Comparison of ENCODE assay signal across 8 cellular contexts in genomic region chr7:123748171-123748733, GRCh38. TPM values are rescaled to one million over a fixed set of nuclear protein-coding genes. Genes with fewer than 3 reads are reported as not detected.
DNase-seq lines count a peak whose midpoint lies in the region; ATAC-seq and TF ChIP-seq lines count a peak whose summit lies in the region.

No MANE protein-coding gene starts in this region.

- peak; percentile 9 to 17 for ATAC-seq in naive B cell (ENCODE audit: low read depth in 2 of 2)
- ATAC-seq in upper lobe of left lung (ENCODE audit: low FRiP score in 2 of 2), result peak; percentile 70 to 79

- H4K20me1 ChIP-seq in H9 (ENCODE audit: control insufficient read depth, insufficient read depth, insufficient read length) (no peaks in the 10 kb centered on the region), fibroblast of lung (ENCODE audit: control insufficient read depth, extremely low read depth, insufficient read depth, low read length) (no peaks in the 10 kb centered on the region)

- H3K79me1 ChIP-seq in H9 (ENCODE audit: insufficient read depth, low read depth, low read length, poor library complexity, severe bottlenecking), result no peaks in the 10 kb centered on the region

- H2AFZ ChIP-seq in H9 (ENCODE audit: low read length) (no peak overlapping the region), fibroblast of lung (ENCODE audit: low read length) (peak overlapping the region; percentile 3)

- no peaks in the 10 kb centered on the region for H3K27me3 ChIP-seq in H9 (ENCODE audit: insufficient read depth, low read length)
- H3K27me3 ChIP-seq in fibroblast of lung (ENCODE audit: control insufficient read depth, insufficient read depth, low read length), result no peaks in the 10 kb centered on the region
- no peaks in the 10 kb centered on the region for H3K27me3 ChIP-seq in upper lobe of left lung

- peak overlapping the region; percentile 93 for H3K14ac ChIP-seq in H9 (ENCODE audit: insufficient read depth, low read length)

- H4K5ac ChIP-seq in H9 (ENCODE audit: insufficient read length, low read depth, low read length), result peak overlapping the region; percentile 18

- H3K27ac Mint-ChIP-seq in H9, result peak overlapping the region; percentile 95 to 99 (median 97)
- H3K27ac Mint-ChIP-seq in naive B cell, result peak overlapping the region; percentile 9 to 92 (median 88)

- H3K36me3 Mint-ChIP-seq in H9 (ENCODE audit: insufficient read depth in 1 of 3, low read depth in 3 of 3) (peaks cover 0 to 3% (median 0%) of the 10 kb centered on the region in 3 experiments; a peak in 3 of 7 replicates), naive B cell (no peaks in the 10 kb centered on the region)

- no peak overlapping the region for H2BK12ac ChIP-seq in H9 (ENCODE audit: insufficient read length, low read depth, low read length)

- no peak overlapping the region for H2BK20ac ChIP-seq in H9 (ENCODE audit: low read depth, low read length, poor library complexity, severe bottlenecking)

- H2BK5ac ChIP-seq in H9 (ENCODE audit: insufficient read length, low read length), result no peak overlapping the region

- H3K9me3 Mint-ChIP-seq in H9, result no peaks in the 10 kb centered on the region
- no peaks in the 10 kb centered on the region for H3K9me3 Mint-ChIP-seq in naive B cell

- H2BK120ac ChIP-seq in H9 (ENCODE audit: low read depth, low read length, poor library complexity, severe bottlenecking), result peak overlapping the region; percentile 83

- H3K79me2 ChIP-seq in H9 (ENCODE audit: insufficient read depth, low read length) (peaks cover 29% of the 10 kb centered on the region; the same call in 1 of the 2 replicates), fibroblast of lung (ENCODE audit: control insufficient read depth, insufficient read depth, low read length) (peaks cover 50% of the 10 kb centered on the region)

- peak overlapping the region; percentile 90 for H3K18ac ChIP-seq in H9 (ENCODE audit: insufficient read length, low read depth, low read length)

- H3K9ac ChIP-seq in H9 (ENCODE audit: extremely low read depth, insufficient read length, low read length) (peak overlapping the region; percentile 93), fibroblast of lung (ENCODE audit: insufficient read depth, low read length) (peak overlapping the region; percentile 85)

- H4K91ac ChIP-seq in H9 (ENCODE audit: insufficient read length, low read depth, low read length), result no peak overlapping the region

- no peak overlapping the region for H3T11ph ChIP-seq in H9 (ENCODE audit: low read length)

- no peak for TF ChIP-seq POLR2A in upper lobe of left lung (IDR thresholded peaks at IDR 0.05)

- H3K4me2 ChIP-seq in H9 (ENCODE audit: insufficient read depth, insufficient read length, low read length) (peak overlapping the region; percentile 77), fibroblast of lung (ENCODE audit: extremely low read depth, insufficient read depth, low read length) (peak overlapping the region; percentile 80)

- no peak overlapping the region for H2BK15ac ChIP-seq in H9 (ENCODE audit: low read depth, low read length)

- H3K23ac ChIP-seq in H9 (ENCODE audit: insufficient read length, low read depth, low read length), result no peak overlapping the region

- TF ChIP-seq EP300 in upper lobe of left lung (IDR thresholded peaks at IDR 0.05), result no peak

- no peak overlapping the region for H4K8ac ChIP-seq in H9 (replicated peaks; ENCODE audit: insufficient read length, low read depth, low read length)

- H3K27me3 Mint-ChIP-seq in H9 (ENCODE audit: low read depth), result no peaks in the 10 kb centered on the region
- no peaks in the 10 kb centered on the region for H3K27me3 Mint-ChIP-seq in naive B cell

- H3K4me1 ChIP-seq in H9 (ENCODE audit: insufficient read depth, low read length) (peaks cover 4% of the 10 kb centered on the region; the same call in 1 of the 2 replicates), fibroblast of lung (ENCODE audit: control insufficient read depth, extremely low read depth, insufficient read depth, low read length) (no peaks in the 10 kb centered on the region), upper lobe of left lung (peaks cover 38 to 55% (median 46%) of the 10 kb centered on the region in 4 donors)

- WGBS in H9 (ENCODE audit: extremely low coverage, insufficient read length, low lambda C conversion rate), result no CpG with 5 or more reads among the region's 46 CpGs
- 0 to 1% methylated on average over 7 to 20 of the region's 46 CpGs for WGBS in upper lobe of left lung, 2 donors

- H3K4me3 Mint-ChIP-seq in H9 (peak overlapping the region; percentile 92 to 97), naive B cell (peak overlapping the region; percentile 76 to 97 (median 94))

- H3K23me2 ChIP-seq in H9 (ENCODE audit: insufficient read length, low read depth, low read length, poor library complexity, severe bottlenecking), result peaks cover 7% of the 10 kb centered on the region

- H3K9me3 ChIP-seq in H9 (ENCODE audit: control insufficient read depth, low read depth, low read length) (no peaks in the 10 kb centered on the region), fibroblast of lung (ENCODE audit: control insufficient read depth, insufficient read depth, low read depth, low read length) (no peaks in the 10 kb centered on the region), upper lobe of left lung (no peaks in the 10 kb centered on the region)

- H3K4me1 Mint-ChIP-seq in H9 (peaks cover 64 to 65% of the 10 kb centered on the region in 2 experiments), naive B cell (peaks cover 44 to 57% (median 55%) of the 10 kb centered on the region in 3 donors)

- DNase-seq in H9 (peak; percentile 37), LoVo (ENCODE audit: low spot score) (peak; percentile 43), fibroblast of lung (ENCODE audit: low read depth in 2 of 2) (peak; percentile 38 to 42), naive B cell (no peak), upper lobe of left lung (peak; percentile 28 to 92), NCI-H226 (no peak)
- DNase-seq in activated T-cell treated with anti-CD3 and anti-CD28 coated beads, Interleukin-2, amount 50 U/mL, for 1 hour, result peak; percentile 53

- H3K27ac ChIP-seq in H9 (ENCODE audit: insufficient read length, low read depth, low read length) (peak overlapping the region; percentile 54), fibroblast of lung (ENCODE audit: insufficient read depth, low read length) (peak overlapping the region; percentile 85), upper lobe of left lung (peak overlapping the region; percentile 98 to 99 (median 98))

- no peak overlapping the region for H3K56ac ChIP-seq in H9 (ENCODE audit: insufficient read length, low read depth, low read length)

- no peak overlapping the region for H3K4ac ChIP-seq in H9 (ENCODE audit: low read depth, low read length)

- peak overlapping the region; percentile 87 to 93 (median 91) for H3K4me3 ChIP-seq in fibroblast of lung (replicated peaks in 1 of 4; ENCODE audit: control extremely low read depth in 1 of 4, insufficient read depth in 1 of 4, low read depth in 3 of 4, low read length in 4 of 4)
- peak overlapping the region; percentile 65 to 77 (median 68) for H3K4me3 ChIP-seq in upper lobe of left lung

- TF ChIP-seq CTCF in GM12874 (IDR thresholded peaks at IDR 0.05; ENCODE audit: insufficient read depth, low read depth, low read length), result peak; percentile 3; the same call in 1 of the 2 replicates
- TF ChIP-seq CTCF in H9 (conservative IDR thresholded peaks at IDR 0.05), result no peak
- peak in 1 of 2 donors; percentile 1 for TF ChIP-seq CTCF in fibroblast of lung (conservative IDR thresholded peaks at IDR 0.05 in 1 of 2, IDR thresholded peaks at IDR 0.05 in 1 of 2; ENCODE audit: low read depth in 1 of 2, low read length in 2 of 2)
- peak in 3 of 6 experiments; percentile 6 to 28 (median 13) for TF ChIP-seq CTCF in upper lobe of left lung (IDR thresholded peaks at IDR 0.05)

- no peaks in the 10 kb centered on the region for H3K36me3 ChIP-seq in fibroblast of lung (ENCODE audit: control insufficient read depth, insufficient read depth, low read length)
- H3K36me3 ChIP-seq in upper lobe of left lung, result no peaks in the 10 kb centered on the region

- H2AK5ac ChIP-seq in H9 (ENCODE audit: insufficient read length, low read length), result no peak overlapping the region

RNA-seq across cellular contexts. Expression of gene WASL, which starts 0.6 kb away (rescaled TPM):
- total RNA-seq in H9 (2021) (39.3 and 41.9 TPM in 2 replicates), fibroblast of lung (12.1 and 15.4 TPM in 2 replicates), upper lobe of left lung (10 to 100 TPM; 24.1 to 62.2 (median 31.3) TPM)
- polyA plus RNA-seq in fibroblast of lung (18.0 and 21.0 TPM in 2 replicates), naive B cell (ENCODE audit: low read depth in 6 of 6) (1 to 10 TPM in 5 of 6 donors, under 1 TPM in 1; 0.63 to 3.9 (median 3.3) TPM)
- 16.9 and 22.4 TPM in 2 replicates for polyA plus RNA-seq in fibroblast of lung (2012)
- 2.5 and 4.2 TPM in 2 replicates for polyA minus RNA-seq in fibroblast of lung (ENCODE audit: low replicate concordance)

Comparison
In these comparisons a context has a peak if more than half of its experiments do, and no peak if none do; other contexts are left out.
1. DNase-seq: peak in H9 (single experiment), LoVo (single experiment), activated T-cell treated with anti-CD3 and anti-CD28 coated beads, Interleukin-2, amount 50 U/mL, for 1 hour (single experiment), fibroblast of lung (2 of 2) and upper lobe of left lung (2 of 2); none in naive B cell (single experiment) and NCI-H226 (single experiment).
2. Peak in every context shown above with its lines, with median percentiles within 50 percentile points of each other: H3K27ac ChIP-seq.